Comparison of ENCODE assay signal across 1 cellular context in genomic region chr1:7705908-7706216, GRCh38.
TF ChIP-seq lines count a peak whose summit lies in the region.

No MANE protein-coding gene starts in this region.

TF ChIP-seq in H1, 55 proteins besides CTCF, POLR2A, EP300 and RAD21 (continued from another document):
- TF ChIP-seq ATF2 (IDR thresholded peaks at IDR 0.05; ENCODE audit: low read length) (no peak), SIRT6 (IDR thresholded peaks at IDR 0.05; ENCODE audit: low read length) (no peak), CBX8 (IDR thresholded peaks at IDR 0.05; ENCODE audit: borderline replicate concordance, low read depth, low read length) (no peak), NRF1 (IDR thresholded peaks at IDR 0.05; ENCODE audit: low read depth, low read length) (no peak), MAFK (IDR thresholded peaks at IDR 0.05; ENCODE audit: low read depth, low read length) (no peak), JUN (IDR thresholded peaks at IDR 0.05; ENCODE audit: low read depth, low read length) (no peak), ASH2L (IDR thresholded peaks at IDR 0.05; ENCODE audit: low read length) (no peak)
